1 cellular context compared by ENCODE assay signal in genomic region chr2:74675090-74675489, GRCh38.
TF ChIP-seq lines count a peak whose summit lies in the region.

No MANE protein-coding gene starts in this region.

TF ChIP-seq in SK-N-SH, 30 proteins besides CTCF, POLR2A, EP300 and RAD21:
- TF ChIP-seq MXI1 (IDR thresholded peaks at IDR 0.05; ENCODE audit: low read depth, low read length) (no peak), RXRA (IDR thresholded peaks at IDR 0.05; ENCODE audit: borderline replicate concordance, low read depth) (no peak), NRF1 (IDR thresholded peaks at IDR 0.05; ENCODE audit: low read depth, low read length) (no peak), FOXJ3 (CRISPR knock-in tag; IDR thresholded peaks at IDR 0.05) (no peak), TEAD4 (IDR thresholded peaks at IDR 0.05; ENCODE audit: borderline replicate concordance, insufficient read depth) (no peak), MEF2A (IDR thresholded peaks at IDR 0.05; ENCODE audit: borderline replicate concordance, low read depth) (no peak), MAX (IDR thresholded peaks at IDR 0.05; ENCODE audit: low read depth) (no peak), REST (IDR thresholded peaks at IDR 0.05; ENCODE audit: low read depth, low read length) (no peak), GABPA (IDR thresholded peaks at IDR 0.05; ENCODE audit: low read depth) (no peak), GATA2 (CRISPR knock-in tag; IDR thresholded peaks at IDR 0.05) (no peak), JUND (IDR thresholded peaks at IDR 0.05) (no peak), CHD2 (IDR thresholded peaks at IDR 0.05; ENCODE audit: low read length, partially characterized antibody) (no peak), RCOR1 (IDR thresholded peaks at IDR 0.05; ENCODE audit: low read length) (no peak), PBX3 (IDR thresholded peaks at IDR 0.05) (no peak)
